In genomic region chr11:102111011-102111786, GRCh38 we compare ENCODE assay signal across 8 cellular contexts. TPM values are rescaled to one million over a fixed set of nuclear protein-coding genes. Genes with fewer than 3 reads are reported as not detected.
DNase-seq lines count a peak whose midpoint lies in the region; ATAC-seq and TF ChIP-seq lines count a peak whose summit lies in the region.

No MANE protein-coding gene starts in this region.

- H3K4me1 Mint-ChIP-seq in dendritic cell treated with granulocyte-macrophage colony-stimulating factor and Interleukin-4, amounts not matched to agents 40 ng/mL and 50 ng/mL, for 4 days (ENCODE audit: low read depth): peaks cover 11% of the 10 kb centered on the region
- H3K4me1 Mint-ChIP-seq in stimulated activated naive B cell treated with anti-CD40 and anti-IgM and Interleukin-4, amounts not matched to agents 10 μg/mL and 1 μg/mL and 100 μg/mL, for 72 hours: peaks cover 5 to 18% of the 10 kb centered on the region in 2 donors

- peak overlapping the region; percentile 98 for H3K27ac ChIP-seq in RWPE2 (ENCODE audit: poor library complexity, severe bottlenecking)

- no peaks in the 10 kb centered on the region for H3K9me3 ChIP-seq in RWPE2 (ENCODE audit: severe bottlenecking)

- peaks cover 69% of the 10 kb centered on the region for H3K27me3 Mint-ChIP-seq in dendritic cell treated with granulocyte-macrophage colony-stimulating factor and Interleukin-4, amounts not matched to agents 40 ng/mL and 50 ng/mL, for 4 days
- peaks cover 38 to 54% of the 10 kb centered on the region in 2 donors for H3K27me3 Mint-ChIP-seq in stimulated activated naive B cell treated with anti-CD40 and anti-IgM and Interleukin-4, amounts not matched to agents 10 μg/mL and 1 μg/mL and 100 μg/mL, for 72 hours

- H3K36me3 ChIP-seq in RWPE2 (ENCODE audit: low read depth): peaks cover 30% of the 10 kb centered on the region

- no peak overlapping the region for H3K27ac Mint-ChIP-seq in dendritic cell treated with granulocyte-macrophage colony-stimulating factor and Interleukin-4, amounts not matched to agents 40 ng/mL and 50 ng/mL, for 4 days
- H3K27ac Mint-ChIP-seq in stimulated activated naive B cell treated with anti-CD40 and anti-IgM and Interleukin-4, amounts not matched to agents 10 μg/mL and 1 μg/mL and 100 μg/mL, for 72 hours: no peak overlapping the region

- intact Hi-C loops in dendritic cell treated with granulocyte-macrophage colony-stimulating factor and Interleukin-4, amounts not matched to agents 40 ng/mL and 50 ng/mL, for 4 days (cut with micrococcal nuclease): no loop called here
- intact Hi-C loops in left colon (cut with DNase I, micrococcal nuclease): no loop called here

- DNase-seq in activated T-cell treated with anti-CD3 and anti-CD28 coated beads for 48 hours (ENCODE audit: low read depth) (peak; percentile 2), activated T-cell treated with anti-CD3 and anti-CD28 coated beads for 4 hours (no peak), RWPE2 (ENCODE audit: low spot score) (peak; percentile 84), left colon (peak; percentile 66 to 74), DMS 273 treated with DMSO at 0.1 percent for 48 hours (lab: John Stamatoyannopoulos, UW) (no peak)
- DNase-seq in stimulated activated naive B cell treated with anti-CD40 and anti-IgM and Interleukin-4, amounts not matched to agents 10 μg/mL and 1 μg/mL and 100 μg/mL, for 72 hours: no peak

- ATAC-seq in RWPE2 (ENCODE audit: low read depth) (peak; percentile 43), left colon (peak; percentile 49), HG03135 (IDR thresholded peaks at IDR 0.05; ENCODE audit: unreplicated experiment) (no peak)
- ATAC-seq in stimulated activated naive B cell treated with anti-CD40 and anti-IgM and Interleukin-4, amounts not matched to agents 10 μg/mL and 1 μg/mL and 100 μg/mL, for 72 hours (replicated peaks): peak; percentile 31 to 32

- peak overlapping the region; percentile 89 for H3K4me3 ChIP-seq in RWPE2 (ENCODE audit: severe bottlenecking)

- no peaks in the 10 kb centered on the region for H3K27me3 ChIP-seq in RWPE2 (ENCODE audit: insufficient read depth, poor library complexity, severe bottlenecking)

- no peaks in the 10 kb centered on the region for H3K9me3 Mint-ChIP-seq in dendritic cell treated with granulocyte-macrophage colony-stimulating factor and Interleukin-4, amounts not matched to agents 40 ng/mL and 50 ng/mL, for 4 days
- no peaks in the 10 kb centered on the region for H3K9me3 Mint-ChIP-seq in stimulated activated naive B cell treated with anti-CD40 and anti-IgM and Interleukin-4, amounts not matched to agents 10 μg/mL and 1 μg/mL and 100 μg/mL, for 72 hours

- TF ChIP-seq CTCF in RWPE2 (IDR thresholded peaks at IDR 0.05; ENCODE audit: poor library complexity, severe bottlenecking): peak; percentile 44

- H3K36me3 Mint-ChIP-seq in dendritic cell treated with granulocyte-macrophage colony-stimulating factor and Interleukin-4, amounts not matched to agents 40 ng/mL and 50 ng/mL, for 4 days (ENCODE audit: low read depth): peaks cover 6% of the 10 kb centered on the region
- H3K36me3 Mint-ChIP-seq in stimulated activated naive B cell treated with anti-CD40 and anti-IgM and Interleukin-4, amounts not matched to agents 10 μg/mL and 1 μg/mL and 100 μg/mL, for 72 hours: peaks cover 3 to 4% of the 10 kb centered on the region in 2 donors

- H3K4me1 ChIP-seq in RWPE2 (ENCODE audit: insufficient read depth, poor library complexity, severe bottlenecking): peaks cover 37% of the 10 kb centered on the region

- peak overlapping the region; percentile 50 for H3K4me3 Mint-ChIP-seq in dendritic cell treated with granulocyte-macrophage colony-stimulating factor and Interleukin-4, amounts not matched to agents 40 ng/mL and 50 ng/mL, for 4 days
- peak overlapping the region; percentile 61 for H3K4me3 Mint-ChIP-seq in stimulated activated naive B cell treated with anti-CD40 and anti-IgM and Interleukin-4, amounts not matched to agents 10 μg/mL and 1 μg/mL and 100 μg/mL, for 72 hours

RNA-seq across cellular contexts. Expression of gene YAP1, which starts 1.0 kb away (rescaled TPM):
- total RNA-seq in left colon: 10 to 100 TPM; 46.2 to 49.1 TPM

Comparison
In these comparisons a context has a peak if more than half of its experiments do, and no peak if none do; other contexts are left out.
1. DNase-seq: peak in activated T-cell treated with anti-CD3 and anti-CD28 coated beads for 48 hours (single experiment), RWPE2 (single experiment) and left colon (2 of 2); none in activated T-cell treated with anti-CD3 and anti-CD28 coated beads for 4 hours (single experiment), stimulated activated naive B cell treated with anti-CD40 and anti-IgM and Interleukin-4, amounts not matched to agents 10 μg/mL and 1 μg/mL and 100 μg/mL, for 72 hours (single experiment) and DMS 273 treated with DMSO at 0.1 percent for 48 hours (single experiment).